ENCODE assay signal across 18 cellular contexts in genomic region chr11:20238712-20239111, GRCh38.
DNase-seq lines count a peak whose midpoint lies in the region; ATAC-seq, FAIRE-seq and TF ChIP-seq lines count a peak whose summit lies in the region.
"Had no signal": no experiment of that assay in that cellular context is flagged by ENCODE, and none has a peak within 500 bp of the region (broad histone marks: within the 10 kb centered on the region; RNA-seq: fewer than 3 reads in every experiment).

No MANE protein-coding gene starts in this region.

- DNase-seq in NCI-H748 (lab: John Stamatoyannopoulos, UW; ENCODE audit: unreplicated experiment), result peak; percentile 8
- DNase-seq in NCI-H748 treated with DMSO at 0.1 percent for 48 hours (lab: John Stamatoyannopoulos, UW), result no peak
- DNase-seq in NCI-H1105 (lab: John Stamatoyannopoulos, UW), result peak; percentile 46
- no peak for DNase-seq in K562 (ENCODE audit: extremely low read depth in 1 of 4, low spot score in 3 of 4)
- peak; percentile 79 for DNase-seq in testis
- no peak for DNase-seq in effector CD8-positive, alpha-beta T cell (lab: John Stamatoyannopoulos, UW)
- DNase-seq: activated CD8-positive, alpha-beta memory T cell treated with anti-CD3 and anti-CD28 coated beads, Interleukin-2, amount 10 ng/mL, durations not matched to agents 7 days and 5 days; activated gamma-delta T cell; CD4-positive, alpha-beta T cell; GDM1; H9; naive B cell; NCI-H2081 treated with DMSO at 0.1 percent for 48 hours had no signal

- WGBS in K562 (ENCODE audit: insufficient coverage, low coverage, missing lambda C conversion rate), result 0% methylated on average over 2 of the region's 2 CpGs
- WGBS in testis, 2 donors, result 63 to 80% methylated on average over 1 to 2 of the region's 2 CpGs
- WGBS in gastroesophageal sphincter (ENCODE audit: low coverage in 1 of 2), 2 donors, result 57 to 67% methylated on average over 1 of the region's 2 CpGs

- H3K4me1 ChIP-seq in K562 (replicated peaks in 1 of 2; ENCODE audit: control insufficient read depth in 2 of 2, insufficient read depth in 2 of 2, low read length in 2 of 2) (no peaks in the 10 kb centered on the region), testis (no peaks in the 10 kb centered on the region), gastroesophageal sphincter (no peaks in the 10 kb centered on the region)
- H3K4me1 ChIP-seq: SJSA1 had no signal

- H3K79me2 ChIP-seq in K562 (ENCODE audit: control insufficient read depth, insufficient read depth, low read length), result no peaks in the 10 kb centered on the region

- in situ Hi-C loops in K562 (cut with MboI), result no loop called here

- TF ChIP-seq EP300 in K562 (IDR thresholded peaks at IDR 0.05; ENCODE audit: low read length) (no peak), gastroesophageal sphincter (IDR thresholded peaks at IDR 0.05) (no peak)

- CTCF ChIA-PET in K562 (lab: Yijun Ruan, JAX; ENCODE audit: low intra/inter-chr PET ratio), result no interaction called here

- H4K20me1 ChIP-seq in K562 (replicated peaks; ENCODE audit: control insufficient read depth, insufficient read depth, low read length), result no peaks in the 10 kb centered on the region

- intact Hi-C loops in K562 (cut with micrococcal nuclease) (no loop called here), testis (cut with DNase I; ENCODE audit: low total_unique reads) (no loop called here)

- H3K4me3 ChIP-seq in K562 (no peak overlapping the region), testis (no peak overlapping the region), gastroesophageal sphincter (no peak overlapping the region)
- H3K4me3 ChIP-seq: SJSA1, skin epidermis had no signal

- H3K27ac ChIP-seq in K562 (ENCODE audit: extremely low read depth, low read depth, low read length) (no peak overlapping the region), testis (no peak overlapping the region), gastroesophageal sphincter (no peak overlapping the region)
- H3K27ac ChIP-seq: SJSA1, skin epidermis had no signal

- TF ChIP-seq POLR2A in K562 (conservative IDR thresholded peaks at IDR 0.05) (no peak), testis (IDR thresholded peaks at IDR 0.05) (no peak), gastroesophageal sphincter (IDR thresholded peaks at IDR 0.05) (no peak)

- H3K9me1 ChIP-seq in K562 (ENCODE audit: control insufficient read depth, insufficient read depth, low read length), result no peaks in the 10 kb centered on the region

- H3K4me2 ChIP-seq in K562 (ENCODE audit: insufficient read depth, low read length), result no peak overlapping the region

- H3K9ac ChIP-seq in K562 (ENCODE audit: insufficient read depth in 1 of 2, low read depth in 2 of 2, low read length in 2 of 2), result no peak overlapping the region

- TF ChIP-seq CTCF in K562 (IDR thresholded peaks at IDR 0.05 in 2 of 3, conservative IDR thresholded peaks at IDR 0.05 in 1 of 3; ENCODE audit: insufficient read depth in 2 of 3, low read depth in 1 of 3, low read length in 3 of 3) (no peak), testis (IDR thresholded peaks at IDR 0.05) (no peak), gastroesophageal sphincter (IDR thresholded peaks at IDR 0.05) (no peak)

- POLR2A ChIA-PET in K562 (lab: Yijun Ruan, JAX), result no interaction called here

- H3K9me3 ChIP-seq in K562 (replicated peaks; ENCODE audit: control insufficient read depth, insufficient read depth, low read depth, low read length), result no peaks in the 10 kb centered on the region
- H3K9me3 ChIP-seq in testis, result no peaks in the 10 kb centered on the region
- H3K9me3 ChIP-seq in gastroesophageal sphincter, result peaks cover 0 to 35% (median 0%) of the 10 kb centered on the region in 3 donors
- H3K9me3 ChIP-seq: SJSA1 had no signal

- H2AFZ ChIP-seq in K562 (ENCODE audit: low read depth, low read length), result no peak overlapping the region

- no peak for TF ChIP-seq RAD21 in K562 (CRISPR knock-in tag; conservative IDR thresholded peaks at IDR 0.05 in 1 of 2, IDR thresholded peaks at IDR 0.05 in 1 of 2)

- FAIRE-seq in K562 (lab: Jason Lieb, UNC), result no peak
- FAIRE-seq: GM12892 had no signal

- H3K27me3 ChIP-seq in K562 (ENCODE audit: control insufficient read depth in 2 of 2, insufficient read depth in 2 of 2, low read length in 2 of 2) (no peaks in the 10 kb centered on the region), testis (no peaks in the 10 kb centered on the region), gastroesophageal sphincter (peaks cover 18% of the 10 kb centered on the region)
- H3K27me3 ChIP-seq: SJSA1 had no signal

- ATAC-seq in K562 (peak; percentile 64), gastroesophageal sphincter (no peak), GM21723 (IDR thresholded peaks at IDR 0.05; ENCODE audit: unreplicated experiment) (no peak)
- ATAC-seq: activated CD8-positive, alpha-beta memory T cell treated with anti-CD3 and anti-CD28 coated beads, Interleukin-2, amount 10 ng/mL, durations not matched to agents 7 days and 5 days had no signal

- BruUV-seq in K562 (replicated peaks; lab: Mats Ljungman, UMichigan), result no TSS peak

- H3K36me3 ChIP-seq in K562 (ENCODE audit: control insufficient read depth, insufficient read depth, low read length) (no peaks in the 10 kb centered on the region), testis (ENCODE audit: low read depth, missing control alignments) (no peaks in the 10 kb centered on the region), gastroesophageal sphincter (no peaks in the 10 kb centered on the region)
- H3K36me3 ChIP-seq: SJSA1 had no signal

TF ChIP-seq in K562, 482 proteins besides CTCF, POLR2A, EP300 and RAD21:
- TF ChIP-seq BHLHE40 (IDR thresholded peaks at IDR 0.05; ENCODE audit: low read length) (peak; percentile 54), GTF3C2 (IDR thresholded peaks at IDR 0.05; ENCODE audit: borderline replicate concordance, extremely low read depth, insufficient read length) (no peak), TFE3 (CRISPR knock-in tag; IDR thresholded peaks at IDR 0.05) (peak; percentile 37; the same call in 1 of the 2 replicates), RAD51 (IDR thresholded peaks at IDR 0.05; ENCODE audit: borderline replicate concordance, low read depth) (peak; percentile 46; the same call in 1 of the 2 replicates), TCFL5 (CRISPR knock-in tag; conservative IDR thresholded peaks at IDR 0.05) (no peak)
- TF ChIP-seq, protein P1, sequence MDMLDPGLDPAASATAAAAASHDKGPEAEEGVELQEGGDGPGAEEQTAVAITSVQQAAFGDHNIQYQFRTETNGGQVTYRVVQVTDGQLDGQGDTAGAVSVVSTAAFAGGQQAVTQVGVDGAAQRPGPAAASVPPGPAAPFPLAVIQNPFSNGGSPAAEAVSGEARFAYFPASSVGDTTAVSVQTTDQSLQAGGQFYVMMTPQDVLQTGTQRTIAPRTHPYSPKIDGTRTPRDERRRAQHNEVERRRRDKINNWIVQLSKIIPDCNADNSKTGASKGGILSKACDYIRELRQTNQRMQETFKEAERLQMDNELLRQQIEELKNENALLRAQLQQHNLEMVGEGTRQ (CRISPR knock-in tag; IDR thresholded peaks at IDR 0.05), result peak; percentile 51

Comparison
In these comparisons a context has a peak if more than half of its experiments do, and no peak if none do; other contexts are left out.
1. DNase-seq: peak in NCI-H748 (single experiment), NCI-H1105 (single experiment) and testis (single experiment); none in NCI-H748 treated with DMSO at 0.1 percent for 48 hours (single experiment), K562 (0 of 4) and effector CD8-positive, alpha-beta T cell (single experiment).